In genomic region chr16:67279296-67280089, GRCh38 we compare ENCODE assay signal across 1 cellular context.
TF ChIP-seq lines count a peak whose summit lies in the region.

PLEKHG4 (plus strand) TSS chr16:67279532; CDS start chr16:67280045, 513 bp downstream.

TF ChIP-seq in K562, 482 proteins besides CTCF, POLR2A, EP300 and RAD21 (continued from another document and continues in another):
- TF ChIP-seq, protein P1, sequence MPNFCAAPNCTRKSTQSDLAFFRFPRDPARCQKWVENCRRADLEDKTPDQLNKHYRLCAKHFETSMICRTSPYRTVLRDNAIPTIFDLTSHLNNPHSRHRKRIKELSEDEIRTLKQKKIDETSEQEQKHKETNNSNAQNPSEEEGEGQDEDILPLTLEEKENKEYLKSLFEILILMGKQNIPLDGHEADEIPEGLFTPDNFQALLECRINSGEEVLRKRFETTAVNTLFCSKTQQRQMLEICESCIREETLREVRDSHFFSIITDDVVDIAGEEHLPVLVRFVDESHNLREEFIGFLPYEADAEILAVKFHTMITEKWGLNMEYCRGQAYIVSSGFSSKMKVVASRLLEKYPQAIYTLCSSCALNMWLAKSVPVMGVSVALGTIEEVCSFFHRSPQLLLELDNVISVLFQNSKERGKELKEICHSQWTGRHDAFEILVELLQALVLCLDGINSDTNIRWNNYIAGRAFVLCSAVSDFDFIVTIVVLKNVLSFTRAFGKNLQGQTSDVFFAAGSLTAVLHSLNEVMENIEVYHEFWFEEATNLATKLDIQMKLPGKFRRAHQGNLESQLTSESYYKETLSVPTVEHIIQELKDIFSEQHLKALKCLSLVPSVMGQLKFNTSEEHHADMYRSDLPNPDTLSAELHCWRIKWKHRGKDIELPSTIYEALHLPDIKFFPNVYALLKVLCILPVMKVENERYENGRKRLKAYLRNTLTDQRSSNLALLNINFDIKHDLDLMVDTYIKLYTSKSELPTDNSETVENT (CRISPR knock-in tag; IDR thresholded peaks at IDR 0.05) = peak; percentile 87
- TF ChIP-seq JUND (IDR thresholded peaks at IDR 0.05; ENCODE audit: borderline replicate concordance, low read depth, low read length) (peak; percentile 53), JUND (tag; IDR thresholded peaks at IDR 0.05; ENCODE audit: borderline replicate concordance, low read depth, low read length) (no peak; the same call in 2 of the 3 replicates), ZZZ3 (IDR thresholded peaks at IDR 0.05) (no peak), CBX3 (IDR thresholded peaks at IDR 0.05; ENCODE audit: borderline replicate concordance in 1 of 2, low read length in 2 of 2) (peak in 1 of 2 experiments; percentile 36; a peak in 1 of 3 replicates), POLR2AphosphoS2 (IDR thresholded peaks at IDR 0.05; ENCODE audit: low read length) (no peak), CHD1 (IDR thresholded peaks at IDR 0.05; ENCODE audit: low read length) (peak; percentile 14), SPI1 (IDR thresholded peaks at IDR 0.05; ENCODE audit: borderline replicate concordance, low read depth, low read length) (no peak), ADNP (tag; IDR thresholded peaks at IDR 0.05) (0 out of 2 replicates have a peak, but pooled peaks have one; percentile 62), L3MBTL2 (IDR thresholded peaks at IDR 0.05) (peak; percentile 98), RBM22 (IDR thresholded peaks at IDR 0.05; ENCODE audit: low read depth, low read length, poor library complexity, severe bottlenecking) (peak; percentile 91), ZBTB34 (CRISPR knock-in tag; IDR thresholded peaks at IDR 0.05) (no peak), TARDBP (IDR thresholded peaks at IDR 0.05) (no peak), ZNF75A (CRISPR knock-in tag; IDR thresholded peaks at IDR 0.05) (0 out of 2 replicates have a peak, but pooled peaks have one; percentile 23), KDM5B (IDR thresholded peaks at IDR 0.05; ENCODE audit: insufficient replicate concordance, low read depth, low read length) (peak; percentile 71), HMGN3 (IDR thresholded peaks at IDR 0.05; ENCODE audit: borderline replicate concordance, extremely low read depth, insufficient read length, low read depth, low read length) (peak; percentile 93), ZNF764 (CRISPR knock-in tag; IDR thresholded peaks at IDR 0.05; ENCODE audit: low read depth) (no peak), ZNF239 (CRISPR knock-in tag; IDR thresholded peaks at IDR 0.05) (peak; percentile 38; the same call in 1 of the 2 replicates), U2AF1 (optimal IDR thresholded peaks at IDR 0.05; ENCODE audit: low read depth, low read length) (peak; percentile 75), MEIS2 (IDR thresholded peaks at IDR 0.05; ENCODE audit: partially characterized antibody) (no peak), PPARD (CRISPR knock-in tag; IDR thresholded peaks at IDR 0.05) (no peak), ZBED1 (IDR thresholded peaks at IDR 0.05) (no peak), NFXL1 (CRISPR knock-in tag; IDR thresholded peaks at IDR 0.05) (no peak), GATAD2B (IDR thresholded peaks at IDR 0.05; ENCODE audit: borderline replicate concordance) (peak; percentile 91), NUFIP1 (IDR thresholded peaks at IDR 0.05; ENCODE audit: partially characterized antibody) (no peak), SP2 (IDR thresholded peaks at IDR 0.05; ENCODE audit: extremely low read depth, low read depth, low read length, poor library complexity, severe bottlenecking) (peak; percentile 50), MED1 (CRISPR knock-in tag; IDR thresholded peaks at IDR 0.05; ENCODE audit: borderline replicate concordance) (no peak), USF1 (CRISPR knock-in tag; IDR thresholded peaks at IDR 0.05) (peak; percentile 60; the same call in 1 of the 2 replicates), GABPB2 (CRISPR knock-in tag; conservative IDR thresholded peaks at IDR 0.05) (no peak), ZNF696 (CRISPR knock-in tag; conservative IDR thresholded peaks at IDR 0.05) (no peak), GABPB1 (CRISPR knock-in tag; IDR thresholded peaks at IDR 0.05) (0 out of 2 replicates have a peak, but pooled peaks have one; percentile 16), THRAP3 (IDR thresholded peaks at IDR 0.05; ENCODE audit: borderline replicate concordance) (no peak), GTF2B (IDR thresholded peaks at IDR 0.05; ENCODE audit: extremely low read depth, insufficient read length) (no peak), TEAD2 (tag; IDR thresholded peaks at IDR 0.05) (no peak), SUPT5H (IDR thresholded peaks at IDR 0.05) (peak; percentile 63), SOX6 (IDR thresholded peaks at IDR 0.05) (peak; percentile 54; the same call in 1 of the 2 replicates), ZKSCAN1 (IDR thresholded peaks at IDR 0.05; ENCODE audit: low read depth, low read length) (peak; percentile 57; the same call in 1 of the 2 replicates), PBX2 (CRISPR knock-in tag; IDR thresholded peaks at IDR 0.05; ENCODE audit: low read depth) (no peak), PBX2 (tag; conservative IDR thresholded peaks at IDR 0.05; ENCODE audit: low read depth) (no peak), MCM5 (IDR thresholded peaks at IDR 0.05; ENCODE audit: low read depth) (no peak), TRIM28 (IDR thresholded peaks at IDR 0.05) (no peak), NELFE (IDR thresholded peaks at IDR 0.05; ENCODE audit: insufficient read depth, insufficient read length) (no peak), KLF13 (tag; IDR thresholded peaks at IDR 0.05; ENCODE audit: borderline replicate concordance, low read depth) (peak; percentile 38; the same call in 1 of the 2 replicates), ZC3H11A (IDR thresholded peaks at IDR 0.05; ENCODE audit: low read depth, low read length) (peak; percentile 18; the same call in 1 of the 2 replicates), CREB1 (IDR thresholded peaks at IDR 0.05) (peak; percentile 78), CREB1 (CRISPR knock-in tag; IDR thresholded peaks at IDR 0.05) (peak; percentile 81), ESRRA (IDR thresholded peaks at IDR 0.05; ENCODE audit: borderline replicate concordance, low read depth) (peak; percentile 53; the same call in 1 of the 2 replicates), GATA2 (CRISPR knock-in tag; IDR thresholded peaks at IDR 0.05) (no peak), HMG20B (CRISPR knock-in tag; IDR thresholded peaks at IDR 0.05) (no peak), ZNF311 (CRISPR knock-in tag; IDR thresholded peaks at IDR 0.05) (0 out of 2 replicates have a peak, but pooled peaks have one; percentile 41), SIN3A (IDR thresholded peaks at IDR 0.05; ENCODE audit: borderline replicate concordance in 2 of 2, control insufficient read depth in 1 of 2, low read depth in 2 of 2, low read length in 2 of 2) (peak in 1 of 2 experiments; percentile 73; a peak in 1 of 4 replicates), GABPA (tag; conservative IDR thresholded peaks at IDR 0.05; ENCODE audit: low read depth) (peak; percentile 68)
- TF ChIP-seq, protein P2, sequence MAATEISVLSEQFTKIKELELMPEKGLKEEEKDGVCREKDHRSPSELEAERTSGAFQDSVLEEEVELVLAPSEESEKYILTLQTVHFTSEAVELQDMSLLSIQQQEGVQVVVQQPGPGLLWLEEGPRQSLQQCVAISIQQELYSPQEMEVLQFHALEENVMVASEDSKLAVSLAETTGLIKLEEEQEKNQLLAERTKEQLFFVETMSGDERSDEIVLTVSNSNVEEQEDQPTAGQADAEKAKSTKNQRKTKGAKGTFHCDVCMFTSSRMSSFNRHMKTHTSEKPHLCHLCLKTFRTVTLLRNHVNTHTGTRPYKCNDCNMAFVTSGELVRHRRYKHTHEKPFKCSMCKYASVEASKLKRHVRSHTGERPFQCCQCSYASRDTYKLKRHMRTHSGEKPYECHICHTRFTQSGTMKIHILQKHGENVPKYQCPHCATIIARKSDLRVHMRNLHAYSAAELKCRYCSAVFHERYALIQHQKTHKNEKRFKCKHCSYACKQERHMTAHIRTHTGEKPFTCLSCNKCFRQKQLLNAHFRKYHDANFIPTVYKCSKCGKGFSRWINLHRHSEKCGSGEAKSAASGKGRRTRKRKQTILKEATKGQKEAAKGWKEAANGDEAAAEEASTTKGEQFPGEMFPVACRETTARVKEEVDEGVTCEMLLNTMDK (IDR thresholded peaks at IDR 0.05; ENCODE audit: borderline replicate concordance, insufficient read depth, low read depth, low read length, poor library complexity, severe bottlenecking) = peak; percentile 96
- TF ChIP-seq, protein P3, sequence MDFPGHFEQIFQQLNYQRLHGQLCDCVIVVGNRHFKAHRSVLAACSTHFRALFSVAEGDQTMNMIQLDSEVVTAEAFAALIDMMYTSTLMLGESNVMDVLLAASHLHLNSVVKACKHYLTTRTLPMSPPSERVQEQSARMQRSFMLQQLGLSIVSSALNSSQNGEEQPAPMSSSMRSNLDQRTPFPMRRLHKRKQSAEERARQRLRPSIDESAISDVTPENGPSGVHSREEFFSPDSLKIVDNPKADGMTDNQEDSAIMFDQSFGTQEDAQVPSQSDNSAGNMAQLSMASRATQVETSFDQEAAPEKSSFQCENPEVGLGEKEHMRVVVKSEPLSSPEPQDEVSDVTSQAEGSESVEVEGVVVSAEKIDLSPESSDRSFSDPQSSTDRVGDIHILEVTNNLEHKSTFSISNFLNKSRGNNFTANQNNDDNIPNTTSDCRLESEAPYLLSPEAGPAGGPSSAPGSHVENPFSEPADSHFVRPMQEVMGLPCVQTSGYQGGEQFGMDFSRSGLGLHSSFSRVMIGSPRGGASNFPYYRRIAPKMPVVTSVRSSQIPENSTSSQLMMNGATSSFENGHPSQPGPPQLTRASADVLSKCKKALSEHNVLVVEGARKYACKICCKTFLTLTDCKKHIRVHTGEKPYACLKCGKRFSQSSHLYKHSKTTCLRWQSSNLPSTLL (IDR thresholded peaks at IDR 0.05) = no peak
- TF ChIP-seq, protein P4, sequence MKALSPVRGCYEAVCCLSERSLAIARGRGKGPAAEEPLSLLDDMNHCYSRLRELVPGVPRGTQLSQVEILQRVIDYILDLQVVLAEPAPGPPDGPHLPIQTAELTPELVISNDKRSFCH (CRISPR knock-in tag; IDR thresholded peaks at IDR 0.05) = no peak
- TF ChIP-seq, protein P4 (tag; IDR thresholded peaks at IDR 0.05) = peak; percentile 65
- TF ChIP-seq, protein P5, sequence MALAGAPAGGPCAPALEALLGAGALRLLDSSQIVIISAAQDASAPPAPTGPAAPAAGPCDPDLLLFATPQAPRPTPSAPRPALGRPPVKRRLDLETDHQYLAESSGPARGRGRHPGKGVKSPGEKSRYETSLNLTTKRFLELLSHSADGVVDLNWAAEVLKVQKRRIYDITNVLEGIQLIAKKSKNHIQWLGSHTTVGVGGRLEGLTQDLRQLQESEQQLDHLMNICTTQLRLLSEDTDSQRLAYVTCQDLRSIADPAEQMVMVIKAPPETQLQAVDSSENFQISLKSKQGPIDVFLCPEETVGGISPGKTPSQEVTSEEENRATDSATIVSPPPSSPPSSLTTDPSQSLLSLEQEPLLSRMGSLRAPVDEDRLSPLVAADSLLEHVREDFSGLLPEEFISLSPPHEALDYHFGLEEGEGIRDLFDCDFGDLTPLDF (CRISPR knock-in tag; IDR thresholded peaks at IDR 0.05) = 0 out of 2 replicates have a peak, but pooled peaks have one; percentile 14
- TF ChIP-seq, protein P6, sequence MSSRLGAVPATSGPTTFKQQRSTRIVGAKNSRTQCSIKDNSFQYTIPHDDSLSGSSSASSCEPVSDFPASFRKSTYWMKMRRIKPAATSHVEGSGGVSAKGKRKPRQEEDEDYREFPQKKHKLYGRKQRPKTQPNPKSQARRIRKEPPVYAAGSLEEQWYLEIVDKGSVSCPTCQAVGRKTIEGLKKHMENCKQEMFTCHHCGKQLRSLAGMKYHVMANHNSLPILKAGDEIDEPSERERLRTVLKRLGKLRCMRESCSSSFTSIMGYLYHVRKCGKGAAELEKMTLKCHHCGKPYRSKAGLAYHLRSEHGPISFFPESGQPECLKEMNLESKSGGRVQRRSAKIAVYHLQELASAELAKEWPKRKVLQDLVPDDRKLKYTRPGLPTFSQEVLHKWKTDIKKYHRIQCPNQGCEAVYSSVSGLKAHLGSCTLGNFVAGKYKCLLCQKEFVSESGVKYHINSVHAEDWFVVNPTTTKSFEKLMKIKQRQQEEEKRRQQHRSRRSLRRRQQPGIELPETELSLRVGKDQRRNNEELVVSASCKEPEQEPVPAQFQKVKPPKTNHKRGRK (tag; IDR thresholded peaks at IDR 0.05) = no peak
